In genomic region chr17:334974-335481, GRCh38 we compare ENCODE assay signal across 15 cellular contexts. TPM values are rescaled to one million over a fixed set of nuclear protein-coding genes. Genes with fewer than 3 reads are reported as not detected.
DNase-seq lines count a peak whose midpoint lies in the region; ATAC-seq and TF ChIP-seq lines count a peak whose summit lies in the region.
"Had no signal": no experiment of that assay in that cellular context is flagged by ENCODE, and none has a peak within 500 bp of the region (broad histone marks: within the 10 kb centered on the region; RNA-seq: fewer than 3 reads in every experiment).

No MANE protein-coding gene starts in this region.

- no peak for TF ChIP-seq CTCF in mucosa of descending colon (IDR thresholded peaks at IDR 0.05)
- TF ChIP-seq CTCF in spleen (IDR thresholded peaks at IDR 0.05 in 8 of 11, conservative IDR thresholded peaks at IDR 0.05 in 3 of 11) = no peak

- peaks cover 21% of the 10 kb centered on the region for H3K27me3 Mint-ChIP-seq in activated naive CD8-positive, alpha-beta T cell treated with anti-CD3 and anti-CD28 coated beads, Interleukin-2, amount 10 ng/mL, durations not matched to agents 7 days and 5 days

- WGBS in spleen, 5 donors = 33 to 73% (median 55%) methylated on average over 25 to 28 of the region's 28 CpGs

- no peaks in the 10 kb centered on the region for H3K9me3 Mint-ChIP-seq in activated naive CD8-positive, alpha-beta T cell treated with anti-CD3 and anti-CD28 coated beads, Interleukin-2, amount 10 ng/mL, durations not matched to agents 7 days and 5 days
- H3K9me3 Mint-ChIP-seq: neural crest cell had no signal

- POLR2A ChIA-PET in activated naive CD8-positive, alpha-beta T cell treated with anti-CD3 and anti-CD28 coated beads, Interleukin-2, amount 10 ng/mL, durations not matched to agents 7 days and 5 days (lab: Charles Lee) = no interaction called here

- H3K4me1 ChIP-seq in mucosa of descending colon (ENCODE audit: low read depth) = peaks cover 13% of the 10 kb centered on the region
- peaks cover 10 to 95% (median 50%) of the 10 kb centered on the region in 6 donors for H3K4me1 ChIP-seq in spleen
- H3K4me1 ChIP-seq: breast epithelium had no signal

- TF ChIP-seq POLR2A in spleen (IDR thresholded peaks at IDR 0.05) = no peak

- peak overlapping the region; percentile 43 for H3K4me3 Mint-ChIP-seq in activated naive CD8-positive, alpha-beta T cell treated with anti-CD3 and anti-CD28 coated beads, Interleukin-2, amount 10 ng/mL, durations not matched to agents 7 days and 5 days
- H3K4me3 Mint-ChIP-seq: neural crest cell had no signal

- H3K36me3 Mint-ChIP-seq in activated naive CD8-positive, alpha-beta T cell treated with anti-CD3 and anti-CD28 coated beads, Interleukin-2, amount 10 ng/mL, durations not matched to agents 7 days and 5 days = no peaks in the 10 kb centered on the region

- intact Hi-C loops in mucosa of descending colon (cut with DNase I, micrococcal nuclease) (no loop called here), spleen (cut with DNase I; ENCODE audit: low total_unique reads) (no loop called here)

- DNase-seq in D341Med (ENCODE audit: low spot score) (peak; percentile 11), mucosa of descending colon (peak in 2 of 3 donors; percentile 19 to 44), spleen (peak; percentile 79), GDM1 (lab: John Stamatoyannopoulos, UW) (no peak), left lobe of liver (ENCODE audit: low spot score) (no peak), ureter (ENCODE audit: low spot score) (no peak)
- no peak for DNase-seq in activated naive CD8-positive, alpha-beta T cell treated with anti-CD3 and anti-CD28 coated beads, Interleukin-2, amount 10 ng/mL, durations not matched to agents 7 days and 5 days
- DNase-seq: activated gamma-delta T cell; AML-193; effector memory CD4-positive, alpha-beta T cell; SW 1271 had no signal

- H3K4me3 ChIP-seq in mucosa of descending colon = no peak overlapping the region
- peak overlapping the region in 4 of 8 donors; percentile 4 to 64 (median 24) for H3K4me3 ChIP-seq in spleen

- no peak overlapping the region for H3K27ac Mint-ChIP-seq in activated naive CD8-positive, alpha-beta T cell treated with anti-CD3 and anti-CD28 coated beads, Interleukin-2, amount 10 ng/mL, durations not matched to agents 7 days and 5 days

- H3K36me3 ChIP-seq in mucosa of descending colon (ENCODE audit: low read depth) (no peaks in the 10 kb centered on the region), spleen (no peaks in the 10 kb centered on the region)
- H3K36me3 ChIP-seq: breast epithelium, Peyer's patch had no signal

- H3K9me3 ChIP-seq in mucosa of descending colon = no peaks in the 10 kb centered on the region
- no peaks in the 10 kb centered on the region for H3K9me3 ChIP-seq in spleen
- H3K9me3 ChIP-seq: breast epithelium, Peyer's patch had no signal

- H3K27me3 ChIP-seq in spleen (replicated peaks in 1 of 7) = peaks cover 0 to 37% (median 0%) of the 10 kb centered on the region in 7 donors
- H3K27me3 ChIP-seq: breast epithelium, Peyer's patch had no signal

- peak overlapping the region; percentile 42 to 90 (median 82) for H3K27ac ChIP-seq in spleen
- H3K27ac ChIP-seq: VCaP had no signal

- no peak for ATAC-seq in activated naive CD8-positive, alpha-beta T cell treated with anti-CD3 and anti-CD28 coated beads, Interleukin-2, amount 10 ng/mL, durations not matched to agents 7 days and 5 days (ENCODE audit: low read depth)
- ATAC-seq in mucosa of descending colon (no peak), left lobe of liver (no peak)

- peaks cover 11% of the 10 kb centered on the region for H3K4me1 Mint-ChIP-seq in activated naive CD8-positive, alpha-beta T cell treated with anti-CD3 and anti-CD28 coated beads, Interleukin-2, amount 10 ng/mL, durations not matched to agents 7 days and 5 days

RNA-seq across cellular contexts. Expression of gene RPH3AL, which starts 17.6 kb away (rescaled TPM):
- total RNA-seq in activated naive CD8-positive, alpha-beta T cell treated with anti-CD3 and anti-CD28 coated beads, Interleukin-2, amount 10 ng/mL, durations not matched to agents 7 days and 5 days = 1 to 10 TPM; 2.1 to 2.7 TPM
- total RNA-seq in mucosa of descending colon = 10 to 100 TPM; 24.0 to 44.1 (median 36.7) TPM
- total RNA-seq in spleen = 100 to 1,000 TPM in 1 of 7 donors, 10 to 100 TPM in 6; 44.2 to 182 (median 58.6) TPM
- polyA plus RNA-seq in spleen = 10 to 100 TPM in 1 of 3 donors, 1 to 10 TPM in 2; 4.8 to 27.1 (median 7.4) TPM
- total RNA-seq in left lobe of liver = 87.4 TPM
- 45.6 TPM for total RNA-seq in ureter

Comparison
In these comparisons a context has a peak if more than half of its experiments do, and no peak if none do; other contexts are left out.
1. DNase-seq: peak in D341Med (single experiment), mucosa of descending colon (2 of 3) and spleen (single experiment); none in activated naive CD8-positive, alpha-beta T cell treated with anti-CD3 and anti-CD28 coated beads, Interleukin-2, amount 10 ng/mL, durations not matched to agents 7 days and 5 days (single experiment), GDM1 (single experiment), left lobe of liver (single experiment) and ureter (single experiment).
2. RNA of gene RPH3AL, which starts 17.6 kb away (total RNA-seq): 87.4 TPM in left lobe of liver (single experiment), 44.2 to 182 TPM in spleen, 45.6 TPM in ureter (single experiment) and 24.0 to 44.1 TPM in mucosa of descending colon; 2.1 to 2.7 TPM in activated naive CD8-positive, alpha-beta T cell treated with anti-CD3 and anti-CD28 coated beads, Interleukin-2, amount 10 ng/mL, durations not matched to agents 7 days and 5 days; every median in the first group is over 4 times any median in the second.